ENCODE assay signal across 36 cellular contexts in the genomic region with DNA sequence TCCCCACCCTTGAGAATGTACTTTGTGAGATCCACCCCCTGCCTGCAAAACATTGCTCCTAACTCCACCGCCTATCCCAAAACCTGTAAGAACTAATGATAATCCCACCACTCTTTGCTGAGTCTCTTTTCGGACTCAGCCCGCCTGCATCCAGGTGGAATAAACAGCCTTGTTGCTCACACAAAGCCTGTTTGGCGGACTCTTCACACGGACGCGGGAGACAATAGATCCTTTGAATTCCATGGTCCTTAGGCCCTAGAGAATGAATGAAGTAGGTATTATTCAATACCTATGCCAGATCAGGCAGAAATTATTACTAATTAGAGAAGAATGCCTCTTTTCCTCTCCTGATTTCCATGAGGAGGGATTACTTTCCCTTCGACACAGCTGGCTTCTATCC.
"Had no signal": no experiment of that assay in that cellular context is flagged by ENCODE, and none has a peak within 500 bp of the region (broad histone marks: within the 10 kb centered on the region; RNA-seq: fewer than 3 reads in every experiment).

No MANE protein-coding gene starts in this region.

- H3K27me3 ChIP-seq: adrenal gland, brain microvascular endothelial cell, breast epithelium had no signal

- H3K27ac ChIP-seq: adrenal gland, body of pancreas, brain microvascular endothelial cell, breast epithelium, VCaP had no signal

- H3K4me1 Mint-ChIP-seq: activated B cell treated with CpG ODN at 0.5 μM for 24 hours; activated naive CD8-positive, alpha-beta T cell treated with anti-CD3 and anti-CD28 coated beads for 36 hours; activated T-helper 17 cell treated with anti-CD3 and anti-CD28 coated beads, Interleukin-2, amount 50 U/mL, for 72 hours had no signal

- H3K4me3 ChIP-seq: adrenal gland, body of pancreas, breast epithelium had no signal

- H3K4me1 ChIP-seq: adrenal gland, body of pancreas, breast epithelium had no signal

- DNase-seq: activated B cell treated with CpG ODN at 0.5 μM for 24 hours; activated CD4-positive, alpha-beta memory T cell treated with anti-CD3 and anti-CD28 coated beads for 36 hours; activated CD4-positive, alpha-beta T cell treated with anti-CD3 and anti-CD28 coated beads for 4 hours; activated CD4-positive, alpha-beta T cell treated with anti-CD3 and anti-CD28 coated beads, Interleukin-2, amount 10 ng/mL, durations not matched to agents 24 days and 14 days; activated CD4-positive, alpha-beta T cell treated with anti-CD3 and anti-CD28 coated beads, Interleukin-2, amount 50 U/mL, for 1 hour; activated CD4-positive, alpha-beta T cell treated with anti-CD3 and anti-CD28 coated beads, Interleukin-2, amount 50 U/mL, for 4 hours; activated CD4-positive, CD25-positive, alpha-beta regulatory T cell treated with anti-CD3 and anti-CD28 coated beads, Interleukin-2, amount 50 U/mL, for 72 hours; activated CD8-positive, alpha-beta memory T cell treated with anti-CD3 and anti-CD28 coated beads, Interleukin-2, amount 50 U/mL, for 4 hours; activated CD8-positive, alpha-beta T cell treated with anti-CD3 and anti-CD28 coated beads for 36 hours; activated effector memory CD4-positive, alpha-beta T cell treated with anti-CD3 and anti-CD28 coated beads, Interleukin-2, amount 50 U/mL, for 16 hours; activated gamma-delta T cell treated with Interleukin-2 at 50 U/mL for 16 hours; activated naive CD4-positive, alpha-beta T cell; activated naive CD4-positive, alpha-beta T cell treated with anti-CD3 and anti-CD28 coated beads for 36 hours; activated naive CD4-positive, alpha-beta T cell treated with anti-CD3 and anti-CD28 coated beads, Interleukin-2, amount 50 U/mL, for 16 hours; activated naive CD8-positive, alpha-beta T cell treated with anti-CD3 and anti-CD28 coated beads for 36 hours; activated T-cell treated with anti-CD3 and anti-CD28 coated beads for 4 hours; activated T-cell treated with anti-CD3 and anti-CD28 coated beads, Interleukin-2, amount 50 U/mL, for 1 hour; activated T-cell treated with anti-CD3 and anti-CD28 coated beads, Interleukin-2, amount 50 U/mL, for 4 hours; activated T-cell treated with anti-CD3 and anti-CD28 coated beads, Interleukin-2, amount 50 U/mL, for 72 hours; adrenal gland; amniotic stem cell; aorta; body of pancreas; brain microvascular endothelial cell; central memory CD4-positive, alpha-beta T cell; cerebellar nuclear complex; T-helper 1 cell; T-helper 2 cell; T-helper 9 cell had no signal

- H3K27ac Mint-ChIP-seq: activated B cell treated with CpG ODN at 0.5 μM for 24 hours; activated CD4-positive, alpha-beta memory T cell treated with anti-CD3 and anti-CD28 coated beads for 36 hours; activated CD4-positive, alpha-beta T cell treated with anti-CD3 and anti-CD28 coated beads, Interleukin-2, amount 10 ng/mL, durations not matched to agents 24 days and 14 days; activated CD8-positive, alpha-beta T cell treated with anti-CD3 and anti-CD28 coated beads for 36 hours; activated naive CD4-positive, alpha-beta T cell treated with anti-CD3 and anti-CD28 coated beads for 36 hours; activated naive CD4-positive, alpha-beta T cell treated with anti-CD3 and anti-CD28 coated beads, Interleukin-2, amount 50 U/mL, for 72 hours; activated naive CD8-positive, alpha-beta T cell treated with anti-CD3 and anti-CD28 coated beads for 36 hours; activated T-cell treated with anti-CD3 and anti-CD28 coated beads, Interleukin-2, amount 50 U/mL, for 72 hours; activated T-helper 1 cell treated with anti-CD3 and anti-CD28 coated beads, Interleukin-12 subunit alpha, Interleukin-12 subunit beta, Interleukin-2, Interleukin-4 antibody, amounts not matched to agents 30 ng/mL and 10 ng/mL and 1 ng/mL, durations not matched to agents 14 hours and 24 hours and 36 hours; activated T-helper 17 cell treated with anti-CD3 and anti-CD28 coated beads, Interleukin-2, amount 50 U/mL, for 72 hours; T-helper 1 cell treated with Interleukin-12 subunit alpha and Interleukin-12 subunit beta and Interleukin-4 antibody, amounts not matched to agents 30 μg/mL and 1 μg/mL, for 36 hours; T-helper 2 cell treated with Interferon-gamma antibody and Interleukin-4, amounts not matched to agents 5 μg/mL and 100 μg/mL, for 36 hours had no signal

- ATAC-seq: activated CD8-positive, alpha-beta T cell treated with anti-CD3 and anti-CD28 coated beads for 36 hours; activated naive CD4-positive, alpha-beta T cell treated with anti-CD3 and anti-CD28 coated beads, Interleukin-2, amount 50 U/mL, for 72 hours; activated T-cell treated with anti-CD3 and anti-CD28 coated beads, Interleukin-2, amount 50 U/mL, for 4 hours; activated T-cell treated with anti-CD3 and anti-CD28 coated beads, Interleukin-2, amount 50 U/mL, for 72 hours; activated T-helper 17 cell treated with anti-CD3 and anti-CD28 coated beads, Interleukin-2, amount 50 U/mL, for 72 hours; body of pancreas had no signal

- H3K4me3 Mint-ChIP-seq: activated B cell treated with CpG ODN at 0.5 μM for 24 hours; activated CD4-positive, alpha-beta memory T cell treated with anti-CD3 and anti-CD28 coated beads for 36 hours; activated CD4-positive, alpha-beta T cell treated with anti-CD3 and anti-CD28 coated beads, Interleukin-2, amount 10 ng/mL, durations not matched to agents 24 days and 14 days; activated CD8-positive, alpha-beta T cell treated with anti-CD3 and anti-CD28 coated beads for 36 hours; activated naive CD4-positive, alpha-beta T cell treated with anti-CD3 and anti-CD28 coated beads for 36 hours; activated naive CD8-positive, alpha-beta T cell treated with anti-CD3 and anti-CD28 coated beads for 36 hours; activated T-cell treated with anti-CD3 and anti-CD28 coated beads, Interleukin-2, amount 50 U/mL, for 4 hours; activated T-cell treated with anti-CD3 and anti-CD28 coated beads, Interleukin-2, amount 50 U/mL, for 72 hours; activated T-helper 1 cell treated with anti-CD3 and anti-CD28 coated beads, Interleukin-12 subunit alpha, Interleukin-12 subunit beta, Interleukin-2, Interleukin-4 antibody, amounts not matched to agents 30 ng/mL and 10 ng/mL and 1 ng/mL, durations not matched to agents 14 hours and 24 hours and 36 hours; activated T-helper 17 cell treated with anti-CD3 and anti-CD28 coated beads, Interleukin-2, amount 50 U/mL, for 72 hours; T-helper 1 cell treated with Interleukin-12 subunit alpha and Interleukin-12 subunit beta and Interleukin-4 antibody, amounts not matched to agents 30 μg/mL and 1 μg/mL, for 36 hours; T-helper 2 cell treated with Interferon-gamma antibody and Interleukin-4, amounts not matched to agents 5 μg/mL and 100 μg/mL, for 36 hours had no signal

- H3K36me3 ChIP-seq: adrenal gland, brain microvascular endothelial cell, breast epithelium had no signal

- H3K9me3 Mint-ChIP-seq: activated B cell treated with CpG ODN at 0.5 μM for 24 hours; activated CD4-positive, alpha-beta memory T cell treated with anti-CD3 and anti-CD28 coated beads for 36 hours; activated CD4-positive, alpha-beta T cell treated with anti-CD3 and anti-CD28 coated beads, Interleukin-2, amount 10 ng/mL, durations not matched to agents 24 days and 14 days; activated CD8-positive, alpha-beta T cell treated with anti-CD3 and anti-CD28 coated beads for 36 hours; activated naive CD4-positive, alpha-beta T cell treated with anti-CD3 and anti-CD28 coated beads for 36 hours; activated naive CD4-positive, alpha-beta T cell treated with anti-CD3 and anti-CD28 coated beads, Interleukin-2, amount 50 U/mL, for 72 hours; activated naive CD8-positive, alpha-beta T cell treated with anti-CD3 and anti-CD28 coated beads for 36 hours; activated T-cell treated with anti-CD3 and anti-CD28 coated beads, Interleukin-2, amount 50 U/mL, for 4 hours; activated T-cell treated with anti-CD3 and anti-CD28 coated beads, Interleukin-2, amount 50 U/mL, for 72 hours; activated T-helper 1 cell treated with anti-CD3 and anti-CD28 coated beads, Interleukin-12 subunit alpha, Interleukin-12 subunit beta, Interleukin-2, Interleukin-4 antibody, amounts not matched to agents 30 ng/mL and 10 ng/mL and 1 ng/mL, durations not matched to agents 14 hours and 24 hours and 36 hours; activated T-helper 17 cell treated with anti-CD3 and anti-CD28 coated beads, Interleukin-2, amount 50 U/mL, for 72 hours; T-helper 1 cell treated with Interleukin-12 subunit alpha and Interleukin-12 subunit beta and Interleukin-4 antibody, amounts not matched to agents 30 μg/mL and 1 μg/mL, for 36 hours; T-helper 2 cell treated with Interferon-gamma antibody and Interleukin-4, amounts not matched to agents 5 μg/mL and 100 μg/mL, for 36 hours had no signal

- H3K36me3 Mint-ChIP-seq: activated CD4-positive, alpha-beta memory T cell treated with anti-CD3 and anti-CD28 coated beads for 36 hours; activated naive CD4-positive, alpha-beta T cell treated with anti-CD3 and anti-CD28 coated beads, Interleukin-2, amount 50 U/mL, for 72 hours; activated naive CD8-positive, alpha-beta T cell treated with anti-CD3 and anti-CD28 coated beads for 36 hours had no signal

- H3K9me3 ChIP-seq: adrenal gland, body of pancreas, breast epithelium had no signal

- H3K27me3 Mint-ChIP-seq: activated B cell treated with CpG ODN at 0.5 μM for 24 hours had no signal
